Comparison of ENCODE assay signal across 26 cellular contexts in the genomic region with DNA sequence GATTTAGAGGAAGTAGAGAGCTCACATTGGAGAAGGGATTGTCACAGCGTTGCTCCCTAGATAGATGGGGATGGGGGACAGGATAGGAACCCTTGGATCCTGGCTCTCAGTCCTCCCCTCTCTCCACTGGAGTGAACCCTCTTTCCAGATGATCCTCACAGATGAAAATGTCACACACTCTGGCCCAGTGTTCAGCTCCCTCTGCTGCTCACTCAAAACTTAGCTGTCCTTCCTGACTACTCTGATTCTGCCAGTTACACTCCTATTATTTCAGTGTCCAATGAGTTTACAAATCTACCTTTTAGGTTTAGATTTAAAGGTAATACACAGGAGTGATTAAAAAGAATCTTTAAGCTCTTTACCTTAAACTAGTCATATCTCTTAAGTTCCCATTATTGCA. TPM values are rescaled to one million over a fixed set of nuclear protein-coding genes. Genes with fewer than 3 reads are reported as not detected.
"Had no signal": no experiment of that assay in that cellular context is flagged by ENCODE, and none has a peak within 500 bp of the region (broad histone marks: within the 10 kb centered on the region; RNA-seq: fewer than 3 reads in every experiment).

No MANE protein-coding gene starts in this region.

- H3K36me3 ChIP-seq: cardiac muscle cell, left ventricle myocardium inferior, sigmoid colon, upper lobe of left lung had no signal

- H3K27ac Mint-ChIP-seq: activated CD4-positive, alpha-beta memory T cell treated with anti-CD3 and anti-CD28 coated beads, Interleukin-2, amount 10 ng/mL, durations not matched to agents 7 days and 5 days; activated CD4-positive, alpha-beta T cell treated with anti-CD3 and anti-CD28 coated beads for 36 hours; activated naive CD8-positive, alpha-beta T cell treated with anti-CD3 and anti-CD28 coated beads for 36 hours; activated T-helper 17 cell treated with anti-CD3 and anti-CD28 coated beads, Interleukin-2, amount 50 U/mL, for 72 hours; effector memory CD8-positive, alpha-beta T cell; stimulated activated memory B cell treated with anti-CD40 and anti-IgM and Interleukin-4, amounts not matched to agents 10 μg/mL and 1 μg/mL and 100 μg/mL, for 72 hours; T-helper 17 cell had no signal

- H3K4me1 Mint-ChIP-seq: activated CD4-positive, alpha-beta memory T cell treated with anti-CD3 and anti-CD28 coated beads, Interleukin-2, amount 10 ng/mL, durations not matched to agents 7 days and 5 days; activated CD4-positive, alpha-beta T cell treated with anti-CD3 and anti-CD28 coated beads for 36 hours; activated naive CD8-positive, alpha-beta T cell treated with anti-CD3 and anti-CD28 coated beads for 36 hours; activated T-helper 17 cell treated with anti-CD3 and anti-CD28 coated beads, Interleukin-2, amount 50 U/mL, for 72 hours; stimulated activated memory B cell treated with anti-CD40 and anti-IgM and Interleukin-4, amounts not matched to agents 10 μg/mL and 1 μg/mL and 100 μg/mL, for 72 hours; T-helper 17 cell had no signal

- DNase-seq: activated CD4-positive, alpha-beta memory T cell treated with anti-CD3 and anti-CD28 coated beads, Interleukin-2, amount 10 ng/mL, durations not matched to agents 7 days and 5 days; activated CD4-positive, alpha-beta T cell treated with anti-CD3 and anti-CD28 coated beads for 36 hours; activated naive CD4-positive, alpha-beta T cell; activated naive CD8-positive, alpha-beta T cell treated with anti-CD3 and anti-CD28 coated beads for 36 hours; activated T-cell treated with anti-CD3 and anti-CD28 coated beads, Interleukin-2, amount 50 U/mL, for 1 hour; amniotic stem cell; effector memory CD8-positive, alpha-beta T cell; head of caudate nucleus; left ventricle myocardium inferior; occipital lobe; posterior cingulate gyrus; sigmoid colon; stimulated activated CD4-positive, alpha-beta T cell treated with anti-CD3 and anti-CD28 coated beads, Interleukin-4, amount 100 ng/mL, for 24 hours; T-helper 17 cell; testis; upper lobe of left lung had no signal

- ATAC-seq: activated CD4-positive, alpha-beta T cell treated with anti-CD3 and anti-CD28 coated beads for 36 hours; activated T-helper 17 cell treated with anti-CD3 and anti-CD28 coated beads, Interleukin-2, amount 50 U/mL, for 72 hours; effector memory CD8-positive, alpha-beta T cell; stimulated activated memory B cell treated with anti-CD40 and anti-IgM and Interleukin-4, amounts not matched to agents 10 μg/mL and 1 μg/mL and 100 μg/mL, for 72 hours; T-helper 17 cell had no signal

- H3K4me1 ChIP-seq: left ventricle myocardium inferior, sigmoid colon, testis, upper lobe of left lung had no signal

- H3K27ac ChIP-seq: cardiac muscle cell, epithelial cell of prostate, left ventricle myocardium inferior, sigmoid colon, testis, upper lobe of left lung had no signal

- H3K9me3 ChIP-seq: left ventricle myocardium inferior, sigmoid colon, testis, upper lobe of left lung had no signal

- H3K27me3 ChIP-seq: cardiac muscle cell, sigmoid colon, testis, upper lobe of left lung had no signal

- H3K4me3 Mint-ChIP-seq: activated CD4-positive, alpha-beta memory T cell treated with anti-CD3 and anti-CD28 coated beads, Interleukin-2, amount 10 ng/mL, durations not matched to agents 7 days and 5 days; activated CD4-positive, alpha-beta T cell treated with anti-CD3 and anti-CD28 coated beads for 36 hours; activated naive CD8-positive, alpha-beta T cell treated with anti-CD3 and anti-CD28 coated beads for 36 hours; activated T-helper 17 cell treated with anti-CD3 and anti-CD28 coated beads, Interleukin-2, amount 50 U/mL, for 72 hours; effector memory CD8-positive, alpha-beta T cell; stimulated activated memory B cell treated with anti-CD40 and anti-IgM and Interleukin-4, amounts not matched to agents 10 μg/mL and 1 μg/mL and 100 μg/mL, for 72 hours; T-helper 17 cell had no signal

- H3K27me3 Mint-ChIP-seq: activated naive CD8-positive, alpha-beta T cell treated with anti-CD3 and anti-CD28 coated beads for 36 hours; activated T-helper 17 cell treated with anti-CD3 and anti-CD28 coated beads, Interleukin-2, amount 50 U/mL, for 72 hours; T-helper 17 cell had no signal

- H3K4me3 ChIP-seq: cardiac muscle cell, left ventricle myocardium inferior, sigmoid colon, testis, upper lobe of left lung had no signal

RNA-seq across cellular contexts. Expression of gene SPINK7, which starts 5.8 kb away (rescaled TPM):
- total RNA-seq: activated CD4-positive, alpha-beta memory T cell treated with anti-CD3 and anti-CD28 coated beads, Interleukin-2, amount 10 ng/mL, durations not matched to agents 7 days and 5 days; activated CD4-positive, alpha-beta T cell treated with anti-CD3 and anti-CD28 coated beads for 36 hours; activated naive CD8-positive, alpha-beta T cell treated with anti-CD3 and anti-CD28 coated beads for 36 hours; activated T-helper 17 cell treated with anti-CD3 and anti-CD28 coated beads, Interleukin-2, amount 50 U/mL, for 72 hours; cardiac muscle cell; dermis microvascular lymphatic vessel endothelial cell; fibroblast of lung; frontal cortex; kidney epithelial cell; left ventricle myocardium inferior; mononuclear cell; occipital lobe; renal cortical epithelial cell; sigmoid colon; T-helper 17 cell; testis; upper lobe of left lung had no signal

RNA-seq across cellular contexts. Expression of gene SPINK9, which starts 28.9 kb away (rescaled TPM):
- total RNA-seq: activated CD4-positive, alpha-beta memory T cell treated with anti-CD3 and anti-CD28 coated beads, Interleukin-2, amount 10 ng/mL, durations not matched to agents 7 days and 5 days; activated CD4-positive, alpha-beta T cell treated with anti-CD3 and anti-CD28 coated beads for 36 hours; activated naive CD8-positive, alpha-beta T cell treated with anti-CD3 and anti-CD28 coated beads for 36 hours; activated T-helper 17 cell treated with anti-CD3 and anti-CD28 coated beads, Interleukin-2, amount 50 U/mL, for 72 hours; cardiac muscle cell; dermis microvascular lymphatic vessel endothelial cell; fibroblast of lung; frontal cortex; kidney epithelial cell; left ventricle myocardium inferior; mononuclear cell; occipital lobe; renal cortical epithelial cell; sigmoid colon; T-helper 17 cell; testis; upper lobe of left lung had no signal

RNA-seq across cellular contexts. Expression of gene SPINK13, which starts 37.9 kb away (rescaled TPM):
- total RNA-seq: activated CD4-positive, alpha-beta memory T cell treated with anti-CD3 and anti-CD28 coated beads, Interleukin-2, amount 10 ng/mL, durations not matched to agents 7 days and 5 days; activated CD4-positive, alpha-beta T cell treated with anti-CD3 and anti-CD28 coated beads for 36 hours; activated naive CD8-positive, alpha-beta T cell treated with anti-CD3 and anti-CD28 coated beads for 36 hours; activated T-helper 17 cell treated with anti-CD3 and anti-CD28 coated beads, Interleukin-2, amount 50 U/mL, for 72 hours; cardiac muscle cell; dermis microvascular lymphatic vessel endothelial cell; fibroblast of lung; frontal cortex; kidney epithelial cell; left ventricle myocardium inferior; mononuclear cell; occipital lobe; T-helper 17 cell; upper lobe of left lung had no signal
